In genomic region chr17:1649844-1650409, GRCh38 we compare ENCODE assay signal across 1 cellular context.
TF ChIP-seq lines count a peak whose summit lies in the region.

RILP (minus strand) TSS chr17:1649866; CDS start chr17:1649804, 62 bp downstream.

TF ChIP-seq in HepG2, 621 proteins besides CTCF, POLR2A, EP300 and RAD21 (continued from another document and continues in another):
- TF ChIP-seq ZNF687 (CRISPR knock-in tag; IDR thresholded peaks at IDR 0.05) (peak; percentile 77), ZKSCAN8 (CRISPR knock-in tag; IDR thresholded peaks at IDR 0.05; ENCODE audit: borderline replicate concordance) (no peak), TEF (CRISPR knock-in tag; IDR thresholded peaks at IDR 0.05) (peak; percentile 19; the same call in 1 of the 2 replicates), PPARG (CRISPR knock-in tag; conservative IDR thresholded peaks at IDR 0.05) (peak; percentile 85), ZC3H13 (CRISPR knock-in tag; IDR thresholded peaks at IDR 0.05) (no peak; the same call in 1 of the 2 replicates), UBTF (CRISPR knock-in tag; IDR thresholded peaks at IDR 0.05) (peak; percentile 77), BCL6 (CRISPR knock-in tag; IDR thresholded peaks at IDR 0.05) (peak; percentile 56; the same call in 1 of the 2 replicates), ZNF501 (CRISPR knock-in tag; IDR thresholded peaks at IDR 0.05) (peak; percentile 23; the same call in 1 of the 2 replicates), E2F2 (CRISPR knock-in tag; IDR thresholded peaks at IDR 0.05; ENCODE audit: borderline replicate concordance) (no peak), SKI (IDR thresholded peaks at IDR 0.05; ENCODE audit: partially characterized antibody) (peak; percentile 79), RARA (CRISPR knock-in tag; IDR thresholded peaks at IDR 0.05) (peak; percentile 78), MAX (IDR thresholded peaks at IDR 0.05) (peak; percentile 46), ZNF775 (CRISPR knock-in tag; IDR thresholded peaks at IDR 0.05; ENCODE audit: borderline replicate concordance) (no peak), ZSCAN12 (CRISPR knock-in tag; IDR thresholded peaks at IDR 0.05) (no peak), TBX2 (CRISPR knock-in tag; IDR thresholded peaks at IDR 0.05; ENCODE audit: borderline replicate concordance) (0 out of 2 replicates have a peak, but pooled peaks have one; percentile 33), THRA (CRISPR knock-in tag; IDR thresholded peaks at IDR 0.05; ENCODE audit: borderline replicate concordance) (no peak), ZBTB20 (CRISPR knock-in tag; IDR thresholded peaks at IDR 0.05; ENCODE audit: borderline replicate concordance, low read depth) (0 out of 2 replicates have a peak, but pooled peaks have one; percentile 25), ZNF317 (CRISPR knock-in tag; IDR thresholded peaks at IDR 0.05) (peak; percentile 69; the same call in 1 of the 2 replicates), ZNF121 (CRISPR knock-in tag; IDR thresholded peaks at IDR 0.05) (peak; percentile 32; the same call in 1 of the 2 replicates), PHF21A (CRISPR knock-in tag; IDR thresholded peaks at IDR 0.05) (peak; percentile 43; the same call in 1 of the 2 replicates), ZNF292 (CRISPR knock-in tag; IDR thresholded peaks at IDR 0.05; ENCODE audit: borderline replicate concordance, low read depth) (peak; percentile 76; the same call in 1 of the 2 replicates), SP5 (CRISPR knock-in tag; IDR thresholded peaks at IDR 0.05; ENCODE audit: borderline replicate concordance, low read depth) (peak; percentile 78; the same call in 1 of the 2 replicates), KLF16 (CRISPR knock-in tag; IDR thresholded peaks at IDR 0.05) (peak in 1 of 2 experiments; percentile 67; a peak in 2 of 4 replicates), THAP11 (CRISPR knock-in tag; IDR thresholded peaks at IDR 0.05) (no peak), ZNF781 (CRISPR knock-in tag; IDR thresholded peaks at IDR 0.05; ENCODE audit: borderline replicate concordance, not compliant biosample characterization) (no peak), KDM6A (CRISPR knock-in tag; IDR thresholded peaks at IDR 0.05; ENCODE audit: low read depth) (peak; percentile 19; the same call in 1 of the 2 replicates), KDM5B (CRISPR knock-in tag; IDR thresholded peaks at IDR 0.05; ENCODE audit: borderline replicate concordance) (no peak), GLI4 (CRISPR knock-in tag; IDR thresholded peaks at IDR 0.05; ENCODE audit: borderline replicate concordance) (no peak; the same call in 1 of the 2 replicates), RXRA (CRISPR knock-in tag; IDR thresholded peaks at IDR 0.05) (peak; percentile 61; the same call in 1 of the 2 replicates), ARHGAP35 (CRISPR knock-in tag; IDR thresholded peaks at IDR 0.05; ENCODE audit: borderline replicate concordance) (no peak), ZSCAN20 (CRISPR knock-in tag; IDR thresholded peaks at IDR 0.05; ENCODE audit: borderline replicate concordance) (no peak), SPEN (CRISPR knock-in tag; IDR thresholded peaks at IDR 0.05; ENCODE audit: low read depth) (0 out of 2 replicates have a peak, but pooled peaks have one; percentile 36), HES4 (CRISPR knock-in tag; IDR thresholded peaks at IDR 0.05; ENCODE audit: borderline replicate concordance) (no peak), ESRRA (CRISPR knock-in tag; IDR thresholded peaks at IDR 0.05; ENCODE audit: low read depth) (peak; percentile 99), ZNF83 (CRISPR knock-in tag; IDR thresholded peaks at IDR 0.05; ENCODE audit: borderline replicate concordance) (no peak), PITX1 (CRISPR knock-in tag; IDR thresholded peaks at IDR 0.05) (peak; percentile 45), TFAP4 (IDR thresholded peaks at IDR 0.05; ENCODE audit: borderline replicate concordance, low read depth) (peak; percentile 60; the same call in 1 of the 2 replicates), ZSCAN29 (CRISPR knock-in tag; conservative IDR thresholded peaks at IDR 0.05) (no peak), KAT7 (CRISPR knock-in tag; IDR thresholded peaks at IDR 0.05; ENCODE audit: borderline replicate concordance) (no peak), ZMAT5 (CRISPR knock-in tag; IDR thresholded peaks at IDR 0.05; ENCODE audit: borderline replicate concordance, low read depth) (no peak), LBX2 (CRISPR knock-in tag; IDR thresholded peaks at IDR 0.05; ENCODE audit: borderline replicate concordance) (no peak; the same call in 1 of the 2 replicates), ZNF704 (CRISPR knock-in tag; IDR thresholded peaks at IDR 0.05; ENCODE audit: borderline replicate concordance) (peak; percentile 48; the same call in 1 of the 2 replicates), MTF1 (CRISPR knock-in tag; IDR thresholded peaks at IDR 0.05) (no peak), ELF1 (CRISPR knock-in tag; IDR thresholded peaks at IDR 0.05) (peak; percentile 21; the same call in 1 of the 2 replicates), GPBP1L1 (CRISPR knock-in tag; IDR thresholded peaks at IDR 0.05) (no peak), CEBPB (IDR thresholded peaks at IDR 0.05; ENCODE audit: borderline replicate concordance, low read depth, low read length) (no peak), SETDB1 (CRISPR knock-in tag; IDR thresholded peaks at IDR 0.05; ENCODE audit: borderline replicate concordance) (no peak), IKZF5 (CRISPR knock-in tag; IDR thresholded peaks at IDR 0.05) (peak; percentile 74; the same call in 1 of the 2 replicates), PAF1 (CRISPR knock-in tag; IDR thresholded peaks at IDR 0.05) (peak; percentile 74; the same call in 1 of the 2 replicates)
